Comparison of ENCODE assay signal across 1 cellular context in the genomic region with DNA sequence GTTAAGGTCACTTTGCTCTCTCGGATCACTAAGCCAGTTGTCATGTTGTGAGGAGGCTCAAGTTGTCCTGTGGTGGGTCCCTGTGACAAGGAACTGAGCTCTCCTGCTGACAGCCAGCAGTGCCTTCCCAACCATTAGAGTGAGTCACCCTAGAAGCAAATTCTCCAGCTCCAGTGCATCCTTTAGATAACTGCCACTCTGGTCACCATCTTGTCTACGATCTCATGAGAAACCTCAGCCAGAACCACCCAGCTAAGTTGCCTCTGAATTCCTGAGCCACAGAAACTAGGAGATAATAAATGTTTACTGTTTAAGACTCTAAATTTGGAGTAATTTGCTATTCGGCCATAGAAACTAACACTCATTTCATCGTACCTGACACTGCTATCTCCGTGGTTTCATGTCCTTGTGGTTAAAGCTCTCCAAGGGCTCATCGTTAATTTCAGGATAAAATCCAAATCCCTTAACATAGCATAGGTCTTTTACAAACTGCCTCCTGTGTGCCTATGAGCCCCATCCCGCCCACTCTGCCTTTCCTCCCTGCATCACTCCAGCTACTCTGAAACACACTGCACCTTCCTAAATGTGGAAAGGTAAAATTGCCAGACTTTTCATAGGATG.
TF ChIP-seq lines count a peak whose summit lies in the region.

No MANE protein-coding gene starts in this region.

TF ChIP-seq in K562, 482 proteins besides CTCF, POLR2A, EP300 and RAD21 (continued from another document):
- TF ChIP-seq, protein P1, sequence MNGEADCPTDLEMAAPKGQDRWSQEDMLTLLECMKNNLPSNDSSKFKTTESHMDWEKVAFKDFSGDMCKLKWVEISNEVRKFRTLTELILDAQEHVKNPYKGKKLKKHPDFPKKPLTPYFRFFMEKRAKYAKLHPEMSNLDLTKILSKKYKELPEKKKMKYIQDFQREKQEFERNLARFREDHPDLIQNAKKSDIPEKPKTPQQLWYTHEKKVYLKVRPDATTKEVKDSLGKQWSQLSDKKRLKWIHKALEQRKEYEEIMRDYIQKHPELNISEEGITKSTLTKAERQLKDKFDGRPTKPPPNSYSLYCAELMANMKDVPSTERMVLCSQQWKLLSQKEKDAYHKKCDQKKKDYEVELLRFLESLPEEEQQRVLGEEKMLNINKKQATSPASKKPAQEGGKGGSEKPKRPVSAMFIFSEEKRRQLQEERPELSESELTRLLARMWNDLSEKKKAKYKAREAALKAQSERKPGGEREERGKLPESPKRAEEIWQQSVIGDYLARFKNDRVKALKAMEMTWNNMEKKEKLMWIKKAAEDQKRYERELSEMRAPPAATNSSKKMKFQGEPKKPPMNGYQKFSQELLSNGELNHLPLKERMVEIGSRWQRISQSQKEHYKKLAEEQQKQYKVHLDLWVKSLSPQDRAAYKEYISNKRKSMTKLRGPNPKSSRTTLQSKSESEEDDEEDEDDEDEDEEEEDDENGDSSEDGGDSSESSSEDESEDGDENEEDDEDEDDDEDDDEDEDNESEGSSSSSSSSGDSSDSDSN (IDR thresholded peaks at IDR 0.05; ENCODE audit: borderline replicate concordance in 1 of 2, low read depth in 2 of 2, low read length in 2 of 2): no peak
- no peak for TF ChIP-seq FOXK2 (conservative IDR thresholded peaks at IDR 0.05 in 1 of 2, IDR thresholded peaks at IDR 0.05 in 1 of 2; ENCODE audit: low read depth in 2 of 2)
- TF ChIP-seq CBX1 (IDR thresholded peaks at IDR 0.05; ENCODE audit: low read depth): no peak
- no peak for TF ChIP-seq BRF1 (IDR thresholded peaks at IDR 0.05; ENCODE audit: borderline replicate concordance, extremely low read depth, insufficient read length)
- TF ChIP-seq, protein P2, sequence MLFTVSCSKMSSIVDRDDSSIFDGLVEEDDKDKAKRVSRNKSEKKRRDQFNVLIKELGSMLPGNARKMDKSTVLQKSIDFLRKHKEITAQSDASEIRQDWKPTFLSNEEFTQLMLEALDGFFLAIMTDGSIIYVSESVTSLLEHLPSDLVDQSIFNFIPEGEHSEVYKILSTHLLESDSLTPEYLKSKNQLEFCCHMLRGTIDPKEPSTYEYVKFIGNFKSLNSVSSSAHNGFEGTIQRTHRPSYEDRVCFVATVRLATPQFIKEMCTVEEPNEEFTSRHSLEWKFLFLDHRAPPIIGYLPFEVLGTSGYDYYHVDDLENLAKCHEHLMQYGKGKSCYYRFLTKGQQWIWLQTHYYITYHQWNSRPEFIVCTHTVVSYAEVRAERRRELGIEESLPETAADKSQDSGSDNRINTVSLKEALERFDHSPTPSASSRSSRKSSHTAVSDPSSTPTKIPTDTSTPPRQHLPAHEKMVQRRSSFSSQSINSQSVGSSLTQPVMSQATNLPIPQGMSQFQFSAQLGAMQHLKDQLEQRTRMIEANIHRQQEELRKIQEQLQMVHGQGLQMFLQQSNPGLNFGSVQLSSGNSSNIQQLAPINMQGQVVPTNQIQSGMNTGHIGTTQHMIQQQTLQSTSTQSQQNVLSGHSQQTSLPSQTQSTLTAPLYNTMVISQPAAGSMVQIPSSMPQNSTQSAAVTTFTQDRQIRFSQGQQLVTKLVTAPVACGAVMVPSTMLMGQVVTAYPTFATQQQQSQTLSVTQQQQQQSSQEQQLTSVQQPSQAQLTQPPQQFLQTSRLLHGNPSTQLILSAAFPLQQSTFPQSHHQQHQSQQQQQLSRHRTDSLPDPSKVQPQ (CRISPR knock-in tag; IDR thresholded peaks at IDR 0.05; ENCODE audit: borderline replicate concordance): no peak
- TF ChIP-seq ZNF274 (IDR thresholded peaks at IDR 0.05; ENCODE audit: borderline replicate concordance, low read depth, low read length): no peak
- TF ChIP-seq, protein P3, sequence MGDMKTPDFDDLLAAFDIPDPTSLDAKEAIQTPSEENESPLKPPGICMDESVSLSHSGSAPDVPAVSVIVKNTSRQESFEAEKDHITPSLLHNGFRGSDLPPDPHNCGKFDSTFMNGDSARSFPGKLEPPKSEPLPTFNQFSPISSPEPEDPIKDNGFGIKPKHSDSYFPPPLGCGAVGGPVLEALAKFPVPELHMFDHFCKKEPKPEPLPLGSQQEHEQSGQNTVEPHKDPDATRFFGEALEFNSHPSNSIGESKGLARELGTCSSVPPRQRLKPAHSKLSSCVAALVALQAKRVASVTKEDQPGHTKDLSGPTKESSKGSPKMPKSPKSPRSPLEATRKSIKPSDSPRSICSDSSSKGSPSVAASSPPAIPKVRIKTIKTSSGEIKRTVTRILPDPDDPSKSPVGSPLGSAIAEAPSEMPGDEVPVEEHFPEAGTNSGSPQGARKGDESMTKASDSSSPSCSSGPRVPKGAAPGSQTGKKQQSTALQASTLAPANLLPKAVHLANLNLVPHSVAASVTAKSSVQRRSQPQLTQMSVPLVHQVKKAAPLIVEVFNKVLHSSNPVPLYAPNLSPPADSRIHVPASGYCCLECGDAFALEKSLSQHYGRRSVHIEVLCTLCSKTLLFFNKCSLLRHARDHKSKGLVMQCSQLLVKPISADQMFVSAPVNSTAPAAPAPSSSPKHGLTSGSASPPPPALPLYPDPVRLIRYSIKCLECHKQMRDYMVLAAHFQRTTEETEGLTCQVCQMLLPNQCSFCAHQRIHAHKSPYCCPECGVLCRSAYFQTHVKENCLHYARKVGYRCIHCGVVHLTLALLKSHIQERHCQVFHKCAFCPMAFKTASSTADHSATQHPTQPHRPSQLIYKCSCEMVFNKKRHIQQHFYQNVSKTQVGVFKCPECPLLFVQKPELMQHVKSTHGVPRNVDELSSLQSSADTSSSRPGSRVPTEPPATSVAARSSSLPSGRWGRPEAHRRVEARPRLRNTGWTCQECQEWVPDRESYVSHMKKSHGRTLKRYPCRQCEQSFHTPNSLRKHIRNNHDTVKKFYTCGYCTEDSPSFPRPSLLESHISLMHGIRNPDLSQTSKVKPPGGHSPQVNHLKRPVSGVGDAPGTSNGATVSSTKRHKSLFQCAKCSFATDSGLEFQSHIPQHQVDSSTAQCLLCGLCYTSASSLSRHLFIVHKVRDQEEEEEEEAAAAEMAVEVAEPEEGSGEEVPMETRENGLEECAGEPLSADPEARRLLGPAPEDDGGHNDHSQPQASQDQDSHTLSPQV (IDR thresholded peaks at IDR 0.05): no peak
- TF ChIP-seq, protein P4, sequence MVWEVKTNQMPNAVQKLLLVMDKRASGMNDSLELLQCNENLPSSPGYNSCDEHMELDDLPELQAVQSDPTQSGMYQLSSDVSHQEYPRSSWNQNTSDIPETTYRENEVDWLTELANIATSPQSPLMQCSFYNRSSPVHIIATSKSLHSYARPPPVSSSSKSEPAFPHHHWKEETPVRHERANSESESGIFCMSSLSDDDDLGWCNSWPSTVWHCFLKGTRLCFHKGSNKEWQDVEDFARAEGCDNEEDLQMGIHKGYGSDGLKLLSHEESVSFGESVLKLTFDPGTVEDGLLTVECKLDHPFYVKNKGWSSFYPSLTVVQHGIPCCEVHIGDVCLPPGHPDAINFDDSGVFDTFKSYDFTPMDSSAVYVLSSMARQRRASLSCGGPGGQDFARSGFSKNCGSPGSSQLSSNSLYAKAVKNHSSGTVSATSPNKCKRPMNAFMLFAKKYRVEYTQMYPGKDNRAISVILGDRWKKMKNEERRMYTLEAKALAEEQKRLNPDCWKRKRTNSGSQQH (CRISPR knock-in tag; IDR thresholded peaks at IDR 0.05): no peak
- TF ChIP-seq, protein P5, sequence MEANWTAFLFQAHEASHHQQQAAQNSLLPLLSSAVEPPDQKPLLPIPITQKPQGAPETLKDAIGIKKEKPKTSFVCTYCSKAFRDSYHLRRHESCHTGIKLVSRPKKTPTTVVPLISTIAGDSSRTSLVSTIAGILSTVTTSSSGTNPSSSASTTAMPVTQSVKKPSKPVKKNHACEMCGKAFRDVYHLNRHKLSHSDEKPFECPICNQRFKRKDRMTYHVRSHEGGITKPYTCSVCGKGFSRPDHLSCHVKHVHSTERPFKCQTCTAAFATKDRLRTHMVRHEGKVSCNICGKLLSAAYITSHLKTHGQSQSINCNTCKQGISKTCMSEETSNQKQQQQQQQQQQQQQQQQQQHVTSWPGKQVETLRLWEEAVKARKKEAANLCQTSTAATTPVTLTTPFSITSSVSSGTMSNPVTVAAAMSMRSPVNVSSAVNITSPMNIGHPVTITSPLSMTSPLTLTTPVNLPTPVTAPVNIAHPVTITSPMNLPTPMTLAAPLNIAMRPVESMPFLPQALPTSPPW (CRISPR knock-in tag; IDR thresholded peaks at IDR 0.05): 0 out of 2 replicates have a peak, but pooled peaks have one; percentile 20
- no peak for TF ChIP-seq TCF7 (IDR thresholded peaks at IDR 0.05; ENCODE audit: borderline replicate concordance)
- no peak for TF ChIP-seq ZNF507 (tag; conservative IDR thresholded peaks at IDR 0.05)
- TF ChIP-seq, protein P6, sequence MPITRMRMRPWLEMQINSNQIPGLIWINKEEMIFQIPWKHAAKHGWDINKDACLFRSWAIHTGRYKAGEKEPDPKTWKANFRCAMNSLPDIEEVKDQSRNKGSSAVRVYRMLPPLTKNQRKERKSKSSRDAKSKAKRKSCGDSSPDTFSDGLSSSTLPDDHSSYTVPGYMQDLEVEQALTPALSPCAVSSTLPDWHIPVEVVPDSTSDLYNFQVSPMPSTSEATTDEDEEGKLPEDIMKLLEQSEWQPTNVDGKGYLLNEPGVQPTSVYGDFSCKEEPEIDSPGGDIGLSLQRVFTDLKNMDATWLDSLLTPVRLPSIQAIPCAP (CRISPR knock-in tag; IDR thresholded peaks at IDR 0.05; ENCODE audit: borderline replicate concordance): no peak
- no peak for TF ChIP-seq ZNF764 (CRISPR knock-in tag; IDR thresholded peaks at IDR 0.05; ENCODE audit: low read depth)
- no peak for TF ChIP-seq MECOM (CRISPR knock-in tag; IDR thresholded peaks at IDR 0.05)
- peak; percentile 90 for TF ChIP-seq SMARCE1 (IDR thresholded peaks at IDR 0.05)
- no peak for TF ChIP-seq ZNF785 (CRISPR knock-in tag; IDR thresholded peaks at IDR 0.05)
- TF ChIP-seq ZFX (CRISPR knock-in tag; IDR thresholded peaks at IDR 0.05): no peak
- no peak for TF ChIP-seq SAFB (IDR thresholded peaks at IDR 0.05; ENCODE audit: borderline replicate concordance, low read depth, low read length)
- TF ChIP-seq ZNF217 (CRISPR knock-in tag; IDR thresholded peaks at IDR 0.05): no peak
- TF ChIP-seq CBX3 (IDR thresholded peaks at IDR 0.05; ENCODE audit: borderline replicate concordance in 1 of 2, low read length in 2 of 2): peak in 1 of 2 experiments; percentile 72; a peak in 1 of 3 replicates
- no peak for TF ChIP-seq ARID2 (IDR thresholded peaks at IDR 0.05)
- TF ChIP-seq, protein P7, sequence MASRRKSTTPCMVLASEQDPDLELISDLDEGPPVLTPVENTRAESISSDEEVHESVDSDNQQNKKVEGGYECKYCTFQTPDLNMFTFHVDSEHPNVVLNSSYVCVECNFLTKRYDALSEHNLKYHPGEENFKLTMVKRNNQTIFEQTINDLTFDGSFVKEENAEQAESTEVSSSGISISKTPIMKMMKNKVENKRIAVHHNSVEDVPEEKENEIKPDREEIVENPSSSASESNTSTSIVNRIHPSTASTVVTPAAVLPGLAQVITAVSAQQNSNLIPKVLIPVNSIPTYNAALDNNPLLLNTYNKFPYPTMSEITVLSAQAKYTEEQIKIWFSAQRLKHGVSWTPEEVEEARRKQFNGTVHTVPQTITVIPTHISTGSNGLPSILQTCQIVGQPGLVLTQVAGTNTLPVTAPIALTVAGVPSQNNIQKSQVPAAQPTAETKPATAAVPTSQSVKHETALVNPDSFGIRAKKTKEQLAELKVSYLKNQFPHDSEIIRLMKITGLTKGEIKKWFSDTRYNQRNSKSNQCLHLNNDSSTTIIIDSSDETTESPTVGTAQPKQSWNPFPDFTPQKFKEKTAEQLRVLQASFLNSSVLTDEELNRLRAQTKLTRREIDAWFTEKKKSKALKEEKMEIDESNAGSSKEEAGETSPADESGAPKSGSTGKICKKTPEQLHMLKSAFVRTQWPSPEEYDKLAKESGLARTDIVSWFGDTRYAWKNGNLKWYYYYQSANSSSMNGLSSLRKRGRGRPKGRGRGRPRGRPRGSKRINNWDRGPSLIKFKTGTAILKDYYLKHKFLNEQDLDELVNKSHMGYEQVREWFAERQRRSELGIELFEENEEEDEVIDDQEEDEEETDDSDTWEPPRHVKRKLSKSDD (conservative IDR thresholded peaks at IDR 0.05; ENCODE audit: low read length): no peak
- no peak for TF ChIP-seq BDP1 (IDR thresholded peaks at IDR 0.05; ENCODE audit: insufficient read depth, insufficient read length)
- TF ChIP-seq CBFB (CRISPR knock-in tag; IDR thresholded peaks at IDR 0.05): no peak
